ENCODE assay signal across 12 cellular contexts in the genomic region with DNA sequence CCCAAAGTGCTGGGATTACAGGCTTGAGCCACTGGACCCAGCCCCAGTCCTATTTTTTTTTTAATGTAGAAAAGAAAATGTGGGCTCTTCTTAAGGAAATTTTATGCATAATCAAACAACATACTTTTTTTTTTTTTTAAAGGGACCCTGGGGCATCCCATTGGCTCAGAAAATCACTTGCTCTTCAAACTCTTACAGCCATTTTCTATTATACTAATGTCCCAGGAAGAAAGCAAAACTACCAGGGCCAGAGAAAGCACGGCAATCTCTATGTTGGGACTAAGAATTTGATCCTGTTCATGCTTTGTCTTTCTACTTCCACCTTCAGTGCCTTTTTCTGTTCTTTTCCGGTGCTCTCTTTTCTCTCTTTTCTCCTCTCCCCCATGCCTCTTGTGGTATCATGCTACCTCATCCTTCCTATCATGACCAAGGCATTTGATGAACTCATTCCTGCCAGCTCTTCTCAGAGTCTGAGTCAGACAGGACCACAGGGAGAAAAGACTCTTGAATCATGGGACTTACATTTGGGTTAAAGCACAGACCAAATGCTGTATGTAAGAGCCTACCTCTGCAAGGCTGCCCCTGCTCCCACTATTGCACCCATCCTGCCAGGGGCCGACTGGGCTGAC.
DNase-seq lines count a peak whose midpoint lies in the region; ATAC-seq and TF ChIP-seq lines count a peak whose summit lies in the region.
"Had no signal": no experiment of that assay in that cellular context is flagged by ENCODE, and none has a peak within 500 bp of the region (broad histone marks: within the 10 kb centered on the region; RNA-seq: fewer than 3 reads in every experiment).

No MANE protein-coding gene starts in this region.

- no peaks in the 10 kb centered on the region for H3K4me1 ChIP-seq in CD8-positive, alpha-beta T cell (ENCODE audit: insufficient read depth, low read length)
- no peaks in the 10 kb centered on the region for H3K4me1 ChIP-seq in stomach

- POLR2A ChIA-PET in CD8-positive, alpha-beta T cell (lab: Charles Lee) = no interaction called here

- H3K36me3 ChIP-seq in MG63 (no peaks in the 10 kb centered on the region), stomach (no peaks in the 10 kb centered on the region)
- H3K36me3 ChIP-seq in CD8-positive, alpha-beta T cell (ENCODE audit: insufficient read depth, low read length) = no peaks in the 10 kb centered on the region

- peaks cover 6% of the 10 kb centered on the region for H3K36me3 Mint-ChIP-seq in nephron progenitor cell (ENCODE audit: low read depth)
- H3K36me3 Mint-ChIP-seq in CD8-positive, alpha-beta T cell = no peaks in the 10 kb centered on the region

- H3K27ac ChIP-seq in CD8-positive, alpha-beta T cell (ENCODE audit: low read depth, low read length) = no peak overlapping the region
- H3K27ac ChIP-seq in stomach = no peak overlapping the region
- H3K27ac ChIP-seq: HL-60 had no signal

- WGBS in stomach, 5 donors = 65 to 80% (median 77%) methylated on average over 3 of the region's 3 CpGs

- DNase-seq in ELR (ENCODE audit: low read depth) (peak; percentile 97), MG63 (peak; percentile 67), brain pericyte (ENCODE audit: low read depth, low spot score) (peak; percentile 4), nephron progenitor cell (no peak), SHP77 treated with DMSO at 0.1 percent for 48 hours (lab: John Stamatoyannopoulos, UW) (no peak), stomach (no peak), cortex of kidney (lab: John Stamatoyannopoulos, UW) (no peak)
- DNase-seq in CD8-positive, alpha-beta T cell = no peak
- DNase-seq: left ventricle myocardium superior, NCI-H82 had no signal

- H3K4me3 ChIP-seq in MG63 (no peak overlapping the region), stomach (no peak overlapping the region)
- no peak overlapping the region for H3K4me3 ChIP-seq in CD8-positive, alpha-beta T cell (ENCODE audit: low read depth, low read length)

- H3K27ac Mint-ChIP-seq in nephron progenitor cell = peak overlapping the region; percentile 68
- no peak overlapping the region for H3K27ac Mint-ChIP-seq in CD8-positive, alpha-beta T cell
- H3K27ac Mint-ChIP-seq: dendritic cell treated with granulocyte-macrophage colony-stimulating factor and Interleukin-4, amounts not matched to agents 40 ng/mL and 50 ng/mL, for 4 days had no signal

- H3K27me3 ChIP-seq in MG63 = no peaks in the 10 kb centered on the region
- no peaks in the 10 kb centered on the region for H3K27me3 ChIP-seq in CD8-positive, alpha-beta T cell (ENCODE audit: insufficient read depth, low read length)
- H3K27me3 ChIP-seq in stomach = no peaks in the 10 kb centered on the region

- TF ChIP-seq CTCF in nephron progenitor cell (IDR thresholded peaks at IDR 0.05) (no peak), stomach (IDR thresholded peaks at IDR 0.05) (no peak)
- no peak for TF ChIP-seq CTCF in CD8-positive, alpha-beta T cell (IDR thresholded peaks at IDR 0.05)

- H3K4me1 Mint-ChIP-seq in nephron progenitor cell = peaks cover 5% of the 10 kb centered on the region
- no peaks in the 10 kb centered on the region for H3K4me1 Mint-ChIP-seq in CD8-positive, alpha-beta T cell (ENCODE audit: low read depth)

- TF ChIP-seq EP300 in stomach (IDR thresholded peaks at IDR 0.05) = no peak

- CTCF ChIA-PET in CD8-positive, alpha-beta T cell (lab: Charles Lee) = no interaction called here

- no peak for TF ChIP-seq POLR2A in stomach (IDR thresholded peaks at IDR 0.05)

- intact Hi-C loops in CD8-positive, alpha-beta T cell (cut with DNase I, micrococcal nuclease) = no loop called here
- intact Hi-C loops in stomach (cut with DNase I; ENCODE audit: low total_unique reads) = no loop called here

- H3K4me3 Mint-ChIP-seq in nephron progenitor cell = no peak overlapping the region
- H3K4me3 Mint-ChIP-seq in CD8-positive, alpha-beta T cell = no peak overlapping the region
- H3K4me3 Mint-ChIP-seq: dendritic cell treated with granulocyte-macrophage colony-stimulating factor and Interleukin-4, amounts not matched to agents 40 ng/mL and 50 ng/mL, for 4 days had no signal

- no peaks in the 10 kb centered on the region for H3K27me3 Mint-ChIP-seq in nephron progenitor cell (ENCODE audit: low read depth, poor library complexity)
- H3K27me3 Mint-ChIP-seq in CD8-positive, alpha-beta T cell (ENCODE audit: low read depth) = peaks cover 2% of the 10 kb centered on the region

- peaks cover 11% of the 10 kb centered on the region for H3K9me3 ChIP-seq in MG63
- H3K9me3 ChIP-seq in CD8-positive, alpha-beta T cell (ENCODE audit: low read length) = no peaks in the 10 kb centered on the region
- H3K9me3 ChIP-seq in stomach = peaks cover 0 to 18% (median 8%) of the 10 kb centered on the region in 4 donors

- no peak for ATAC-seq in CD8-positive, alpha-beta T cell
- ATAC-seq: left ventricle myocardium superior had no signal

- H3K9me3 Mint-ChIP-seq in nephron progenitor cell = peaks cover 35% of the 10 kb centered on the region
- H3K9me3 Mint-ChIP-seq in CD8-positive, alpha-beta T cell = peaks cover 15% of the 10 kb centered on the region

Comparison
In these comparisons a context has a peak if more than half of its experiments do, and no peak if none do; other contexts are left out.
1. DNase-seq: peak in ELR (single experiment), MG63 (single experiment) and brain pericyte (single experiment); none in nephron progenitor cell (single experiment), CD8-positive, alpha-beta T cell (0 of 7), SHP77 treated with DMSO at 0.1 percent for 48 hours (single experiment), stomach (single experiment) and cortex of kidney (single experiment).